In genomic region chr5:37248387-37248969, GRCh38 we compare ENCODE assay signal across 8 cellular contexts. TPM values are rescaled to one million over a fixed set of nuclear protein-coding genes. Genes with fewer than 3 reads are reported as not detected.
A peak's percentile ranks its signal among the peaks of the same experiment; 100 is the strongest.
DNase-seq lines count a peak whose midpoint lies in the region; ATAC-seq and TF ChIP-seq lines count a peak whose summit lies in the region.

No MANE protein-coding gene starts in this region.

- H3K27me3 ChIP-seq in SJCRH30 (no peaks in the 10 kb centered on the region), esophagus (ENCODE audit: control insufficient read depth in 1 of 2, insufficient read depth in 2 of 2, low read length in 2 of 2) (no peaks in the 10 kb centered on the region), ovary (no peaks in the 10 kb centered on the region)

- no peak for TF ChIP-seq POLR2A in ovary (IDR thresholded peaks at IDR 0.05)
- no peak for TF ChIP-seq POLR2A in GM18505 (IDR thresholded peaks at IDR 0.05; ENCODE audit: borderline replicate concordance, extremely low read depth, insufficient read depth, insufficient read length)

- no peaks in the 10 kb centered on the region; the same call in 1 of the 2 replicates for H3K36me3 ChIP-seq in SJCRH30
- no peaks in the 10 kb centered on the region for H3K36me3 ChIP-seq in esophagus (ENCODE audit: control insufficient read depth in 2 of 2, insufficient read depth in 2 of 2, low read length in 1 of 2)
- no peaks in the 10 kb centered on the region for H3K36me3 ChIP-seq in ovary

- peaks cover 10% of the 10 kb centered on the region for H3K4me1 Mint-ChIP-seq in activated CD4-positive, alpha-beta T cell treated with anti-CD3 and anti-CD28 coated beads, Interleukin-2, amount 10 ng/mL, durations not matched to agents 24 days and 14 days

- 9 to 11% methylated on average over 20 of the region's 20 CpGs for WGBS in esophagus, 2 donors
- 5 to 8% (median 6%) methylated on average over 20 of the region's 20 CpGs for WGBS in ovary, 3 donors

- no peaks in the 10 kb centered on the region for H3K9me3 Mint-ChIP-seq in activated CD4-positive, alpha-beta T cell treated with anti-CD3 and anti-CD28 coated beads, Interleukin-2, amount 10 ng/mL, durations not matched to agents 24 days and 14 days

- H3K4me1 ChIP-seq in SJCRH30 = peaks cover 6% of the 10 kb centered on the region; the same call in 1 of the 2 replicates
- H3K4me1 ChIP-seq in esophagus (ENCODE audit: control insufficient read depth in 2 of 2, insufficient read depth in 2 of 2, low read length in 1 of 2) = peaks cover 0 to 2% of the 10 kb centered on the region in 2 donors
- peaks cover 5% of the 10 kb centered on the region for H3K4me1 ChIP-seq in ovary (ENCODE audit: insufficient read depth)

- ATAC-seq in GM18505 (IDR thresholded peaks at IDR 0.05; ENCODE audit: unreplicated experiment) = no peak

- H3K9me3 ChIP-seq in SJCRH30 (replicated peaks) (no peaks in the 10 kb centered on the region), esophagus (ENCODE audit: control insufficient read depth in 2 of 2, insufficient read depth in 1 of 2, low read depth in 1 of 2, low read length in 1 of 2) (no peaks in the 10 kb centered on the region), ovary (no peaks in the 10 kb centered on the region)

- H3K27ac ChIP-seq in SJCRH30 = peak overlapping the region; percentile 95
- H3K27ac ChIP-seq in esophagus (ENCODE audit: low read depth in 2 of 2, low read length in 1 of 2) = peak overlapping the region; percentile 55 to 90
- peak overlapping the region; percentile 82 to 86 for H3K27ac ChIP-seq in ovary

- H3K27me3 Mint-ChIP-seq in activated CD4-positive, alpha-beta T cell treated with anti-CD3 and anti-CD28 coated beads, Interleukin-2, amount 10 ng/mL, durations not matched to agents 24 days and 14 days = no peaks in the 10 kb centered on the region

- H3K4me3 ChIP-seq in SJCRH30 = peak overlapping the region; percentile 82
- peak overlapping the region; percentile 78 to 94 for H3K4me3 ChIP-seq in esophagus (ENCODE audit: low read depth in 1 of 2, low read length in 2 of 2)
- H3K4me3 ChIP-seq in ovary = peak overlapping the region; percentile 80

- no peaks in the 10 kb centered on the region for H3K36me3 Mint-ChIP-seq in activated CD4-positive, alpha-beta T cell treated with anti-CD3 and anti-CD28 coated beads, Interleukin-2, amount 10 ng/mL, durations not matched to agents 24 days and 14 days (ENCODE audit: low read depth)

- peak overlapping the region; percentile 84 for H3K4me3 Mint-ChIP-seq in activated CD4-positive, alpha-beta T cell treated with anti-CD3 and anti-CD28 coated beads, Interleukin-2, amount 10 ng/mL, durations not matched to agents 24 days and 14 days

- DNase-seq in activated CD4-positive, alpha-beta T cell treated with anti-CD3 and anti-CD28 coated beads, Interleukin-2, amount 10 ng/mL, durations not matched to agents 24 days and 14 days = no peak
- no peak for DNase-seq in activated CD4-positive, alpha-beta T cell treated with anti-CD3 and anti-CD28 coated beads for 4 hours
- peak; percentile 34 to 58 for DNase-seq in SJCRH30
- DNase-seq in ovary = no peak
- DNase-seq in GM03348 (ENCODE audit: low spot score) = no peak
- DNase-seq in anterior cingulate cortex (lab: John Stamatoyannopoulos, UW) = no peak

- H3K27ac Mint-ChIP-seq in activated CD4-positive, alpha-beta T cell treated with anti-CD3 and anti-CD28 coated beads, Interleukin-2, amount 10 ng/mL, durations not matched to agents 24 days and 14 days = no peak overlapping the region

- intact Hi-C loops in activated CD4-positive, alpha-beta T cell treated with anti-CD3 and anti-CD28 coated beads, Interleukin-2, amount 10 ng/mL, durations not matched to agents 24 days and 14 days (cut with micrococcal nuclease) = loop anchor here (2.0 to 10.0 kb wide), 3 partner anchors 46 to 372 kb away; partner anchors contain the start of gene NIPBL
- intact Hi-C loops in ovary (cut with DNase I) = no loop called here

- TF ChIP-seq EP300 in ovary (IDR thresholded peaks at IDR 0.05) = no peak

- TF ChIP-seq CTCF in ovary (IDR thresholded peaks at IDR 0.05) = no peak

RNA-seq across cellular contexts. Expression of gene CPLANE1, which starts 0.7 kb away (rescaled TPM):
- 7.6 and 7.8 TPM in 2 replicates for total RNA-seq in activated CD4-positive, alpha-beta T cell treated with anti-CD3 and anti-CD28 coated beads, Interleukin-2, amount 10 ng/mL, durations not matched to agents 24 days and 14 days
- total RNA-seq in SJCRH30 (2014; rRNA removed; shearing (Covaris generic)) = 26.9 and 34.2 TPM in 2 replicates
- 1 to 10 TPM; 1.5 to 1.8 TPM for polyA plus RNA-seq in esophagus
- total RNA-seq in ovary = 10 to 100 TPM; 18.9 to 39.2 (median 23.7) TPM
- 10 to 100 TPM in 1 of 2 donors, 1 to 10 TPM in 1; 5.4 to 10.8 TPM for polyA plus RNA-seq in ovary

Comparison
In these comparisons a context has a peak if more than half of its experiments do, and no peak if none do; other contexts are left out.
1. DNase-seq: peak in SJCRH30 (2 of 2); none in activated CD4-positive, alpha-beta T cell treated with anti-CD3 and anti-CD28 coated beads, Interleukin-2, amount 10 ng/mL, durations not matched to agents 24 days and 14 days (single experiment), activated CD4-positive, alpha-beta T cell treated with anti-CD3 and anti-CD28 coated beads for 4 hours (0 of 2), ovary (0 of 5), GM03348 (single experiment) and anterior cingulate cortex (0 of 58).
2. Peak in every context shown above with its lines, with median percentiles within 50 percentile points of each other: H3K27ac ChIP-seq and H3K4me3 ChIP-seq.